Comparison of ENCODE assay signal across 8 cellular contexts in the genomic region with DNA sequence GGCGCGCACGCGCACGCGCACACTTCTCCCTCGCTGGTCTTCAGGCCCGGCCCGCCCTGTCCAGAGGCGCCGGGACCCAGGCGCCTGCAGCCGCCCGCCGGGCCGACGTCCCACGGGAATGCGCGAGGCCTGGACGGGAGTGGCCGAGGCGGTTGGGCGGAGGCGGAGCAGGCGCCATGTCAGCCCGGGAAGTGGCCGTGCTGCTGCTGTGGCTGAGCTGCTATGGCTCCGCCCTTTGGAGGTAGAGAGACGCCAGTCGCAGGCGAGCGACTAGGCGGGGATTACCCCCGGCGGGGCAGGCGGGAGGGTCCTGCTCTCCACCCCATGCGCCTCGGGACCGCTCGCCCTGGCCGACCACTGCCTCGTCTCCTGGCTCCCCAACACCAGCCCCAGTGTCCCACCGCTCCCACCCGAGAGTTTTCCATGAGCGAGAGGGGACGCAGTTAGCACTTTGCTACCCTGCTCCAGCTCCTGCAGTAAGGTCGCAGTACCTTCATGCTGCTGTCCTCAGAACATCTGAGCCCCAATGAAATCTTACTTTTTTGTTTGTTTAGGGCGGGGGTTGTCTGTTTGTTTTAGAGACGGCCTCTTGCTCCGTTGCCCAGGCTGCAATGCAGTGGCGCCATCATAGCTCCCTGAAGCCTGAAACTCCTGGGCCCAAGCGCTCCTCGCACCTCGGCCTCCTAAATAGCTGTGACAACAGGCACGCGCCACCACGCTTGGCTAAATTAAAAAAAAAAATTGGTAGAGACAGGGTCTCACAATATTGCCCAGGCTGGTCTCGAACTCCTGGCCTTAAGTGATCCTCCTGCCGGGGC. TPM values are rescaled to one million over a fixed set of nuclear protein-coding genes. Genes with fewer than 3 reads are reported as not detected.
DNase-seq lines count a peak whose midpoint lies in the region; ATAC-seq, FAIRE-seq and TF ChIP-seq lines count a peak whose summit lies in the region.

A gene with protein sequence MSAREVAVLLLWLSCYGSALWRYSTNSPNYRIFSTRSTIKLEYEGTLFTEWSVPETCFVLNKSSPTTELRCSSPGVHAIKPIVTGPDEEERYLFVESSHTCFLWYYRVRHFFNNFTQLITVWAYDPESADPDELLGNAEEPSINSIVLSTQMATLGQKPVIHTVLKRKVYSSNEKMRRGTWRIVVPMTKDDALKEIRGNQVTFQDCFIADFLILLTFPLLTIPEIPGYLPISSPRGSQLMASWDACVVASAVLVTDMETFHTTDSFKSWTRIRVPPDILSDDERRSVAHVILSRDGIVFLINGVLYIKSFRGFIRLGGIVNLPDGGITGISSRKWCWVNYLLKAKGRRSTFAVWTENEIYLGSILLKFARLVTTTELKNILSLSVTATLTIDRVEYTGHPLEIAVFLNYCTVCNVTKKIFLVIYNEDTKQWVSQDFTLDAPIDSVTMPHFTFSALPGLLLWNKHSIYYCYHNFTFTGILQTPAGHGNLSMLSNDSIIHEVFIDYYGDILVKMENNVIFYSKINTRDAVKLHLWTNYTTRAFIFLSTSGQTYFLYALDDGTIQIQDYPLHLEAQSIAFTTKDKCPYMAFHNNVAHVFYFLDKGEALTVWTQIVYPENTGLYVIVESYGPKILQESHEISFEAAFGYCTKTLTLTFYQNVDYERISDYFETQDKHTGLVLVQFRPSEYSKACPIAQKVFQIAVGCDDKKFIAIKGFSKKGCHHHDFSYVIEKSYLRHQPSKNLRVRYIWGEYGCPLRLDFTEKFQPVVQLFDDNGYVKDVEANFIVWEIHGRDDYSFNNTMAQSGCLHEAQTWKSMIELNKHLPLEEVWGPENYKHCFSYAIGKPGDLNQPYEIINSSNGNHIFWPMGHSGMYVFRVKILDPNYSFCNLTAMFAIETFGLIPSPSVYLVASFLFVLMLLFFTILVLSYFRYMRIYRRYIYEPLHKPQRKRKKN (plus strand): TSS at position 20 of the 818 bp plus-strand sequence. CDS start 157 bp downstream, at position 177.

- H3K9me3 ChIP-seq in kidney (ENCODE audit: control insufficient read depth in 1 of 2, low read length in 2 of 2): no peaks in the 10 kb centered on the region

- ATAC-seq in HG02642 (IDR thresholded peaks at IDR 0.05; ENCODE audit: poor library complexity, unreplicated experiment): peak; percentile 99

- no peaks in the 10 kb centered on the region for H3K36me3 ChIP-seq in kidney (ENCODE audit: control insufficient read depth in 1 of 2, insufficient read depth in 2 of 2, low read length in 2 of 2)

- H3K4me1 ChIP-seq in kidney (ENCODE audit: control insufficient read depth in 1 of 2, insufficient read depth in 1 of 2, low read depth in 1 of 2, low read length in 2 of 2): peaks cover 2 to 4% of the 10 kb centered on the region in 2 donors

- peak; percentile 56 for TF ChIP-seq POLR2A in GM15510 (IDR thresholded peaks at IDR 0.05; ENCODE audit: borderline replicate concordance, extremely low read depth, insufficient read length)

- H3K27ac ChIP-seq in kidney (ENCODE audit: low read depth in 2 of 2, low read length in 2 of 2): peak within 1 kb of the TSS; percentile 89 to 91

- DNase-seq in NCI-H2029 (lab: John Stamatoyannopoulos, UW) (peak; percentile 87), choroid plexus epithelial cell (ENCODE audit: low read depth) (peak; percentile 92), kidney (peak; percentile 97), RCC 7860 (ENCODE audit: low spot score) (no peak)
- DNase-seq in activated CD4-positive, alpha-beta T cell treated with anti-CD3 and anti-CD28 coated beads for 1 hour: peak; percentile 56
- DNase-seq in stimulated activated CD4-positive, alpha-beta T cell treated with anti-CD3 and anti-CD28 coated beads, Interleukin-12 subunit alpha, Interleukin-12 subunit beta, amount 100 ng/mL, for 48 hours (ENCODE audit: low read depth in 2 of 3, low spot score in 1 of 3): peak; percentile 45 to 62 (median 56)

- intact Hi-C loops in kidney (cut with DNase I): no loop called here

- TF ChIP-seq CTCF in choroid plexus epithelial cell (conservative IDR thresholded peaks at IDR 0.05; ENCODE audit: low read depth, low read length): no peak
- no peak for TF ChIP-seq CTCF in kidney (IDR thresholded peaks at IDR 0.05; ENCODE audit: borderline replicate concordance, extremely low read depth, insufficient read depth)

- FAIRE-seq in kidney (lab: Jason Lieb, UNC): no peak
- no peak for FAIRE-seq in RCC 7860 (lab: Jason Lieb, UNC)

- H3K9ac ChIP-seq in kidney (ENCODE audit: low read length in 2 of 2): peak within 1 kb of the TSS; percentile 85 to 88

- H3K4me3 ChIP-seq in choroid plexus epithelial cell (ENCODE audit: low read depth, low read length): peak within 1 kb of the TSS; percentile 73
- peak within 1 kb of the TSS; percentile 85 to 91 for H3K4me3 ChIP-seq in kidney (ENCODE audit: low read length in 2 of 2)

RNA-seq across cellular contexts. Expression of the gene that starts here (rescaled TPM):
- 2.5 TPM for total RNA-seq in kidney
- 0.73 TPM for polyA plus RNA-seq in kidney (ENCODE audit: insufficient read depth, low read depth, low replicate concordance)
